1 cellular context compared by ENCODE assay signal in genomic region chr19:1057185-1057857, GRCh38.
TF ChIP-seq lines count a peak whose summit lies in the region.

No MANE protein-coding gene starts in this region.

TF ChIP-seq in HepG2, 621 proteins besides CTCF, POLR2A, EP300 and RAD21:
- TF ChIP-seq ZFP82 (CRISPR knock-in tag; IDR thresholded peaks at IDR 0.05; ENCODE audit: borderline replicate concordance) (no peak), ZZZ3 (CRISPR knock-in tag; IDR thresholded peaks at IDR 0.05; ENCODE audit: borderline replicate concordance) (no peak), ZNF816 (CRISPR knock-in tag; IDR thresholded peaks at IDR 0.05; ENCODE audit: borderline replicate concordance) (no peak), ZNF746 (CRISPR knock-in tag; IDR thresholded peaks at IDR 0.05) (no peak), STAG1 (CRISPR knock-in tag; IDR thresholded peaks at IDR 0.05) (peak; percentile 55)
